Comparison of ENCODE assay signal across 11 cellular contexts in genomic region chr12:27974735-27975221, GRCh38. TPM values are rescaled to one million over a fixed set of nuclear protein-coding genes. Genes with fewer than 3 reads are reported as not detected.
DNase-seq lines count a peak whose midpoint lies in the region; ATAC-seq, FAIRE-seq and TF ChIP-seq lines count a peak whose summit lies in the region.
"Had no signal": no experiment of that assay in that cellular context is flagged by ENCODE, and none has a peak within 500 bp of the region (broad histone marks: within the 10 kb centered on the region; RNA-seq: fewer than 3 reads in every experiment).

No MANE protein-coding gene starts in this region.

- no peak overlapping the region for H3K4me3 Mint-ChIP-seq in naive thymus-derived CD4-positive, alpha-beta T cell

- H3K4me1 ChIP-seq in BE2C (no peaks in the 10 kb centered on the region), NT2/D1 (ENCODE audit: insufficient read depth, insufficient read length) (peaks cover 3% of the 10 kb centered on the region), esophagus muscularis mucosa (peaks cover 14 to 33% (median 31%) of the 10 kb centered on the region in 4 donors), pancreas (no peaks in the 10 kb centered on the region)
- H3K4me1 ChIP-seq in naive thymus-derived CD4-positive, alpha-beta T cell (ENCODE audit: control insufficient read depth in 2 of 2, insufficient read depth in 2 of 2, low read length in 2 of 2), result peaks cover 0 to 1% of the 10 kb centered on the region in 2 donors

- H3K4me1 Mint-ChIP-seq in naive thymus-derived CD4-positive, alpha-beta T cell, result peaks cover 6 to 25% (median 12%) of the 10 kb centered on the region in 7 donors

- peaks cover 0 to 4% (median 0%) of the 10 kb centered on the region in 11 donors for H3K9me3 Mint-ChIP-seq in naive thymus-derived CD4-positive, alpha-beta T cell

- H3K36me3 ChIP-seq in BE2C (no peaks in the 10 kb centered on the region), NT2/D1 (ENCODE audit: insufficient read depth, insufficient read length, low read length) (no peaks in the 10 kb centered on the region), esophagus muscularis mucosa (no peaks in the 10 kb centered on the region), pancreas (no peaks in the 10 kb centered on the region)
- no peaks in the 10 kb centered on the region for H3K36me3 ChIP-seq in naive thymus-derived CD4-positive, alpha-beta T cell (ENCODE audit: control insufficient read depth in 2 of 3, insufficient read depth in 3 of 3, low read length in 3 of 3)

- H3K27ac Mint-ChIP-seq in naive thymus-derived CD4-positive, alpha-beta T cell, result no peak overlapping the region

- DNase-seq in BE2C (no peak), NT2/D1 (ENCODE audit: low read depth, low spot score) (no peak), esophagus muscularis mucosa (ENCODE audit: extremely low spot score) (no peak), pancreas (peak in 1 of 6 donors; percentile 56), H4 (ENCODE audit: low spot score) (no peak), D721Med (ENCODE audit: insufficient read length, low spot score) (no peak)
- no peak for DNase-seq in naive thymus-derived CD4-positive, alpha-beta T cell
- DNase-seq: NCI-H2227 treated with DMSO at 0.1 percent for 48 hours had no signal

- FAIRE-seq in pancreas (lab: Jason Lieb, UNC) (no peak), D721Med (lab: Jason Lieb, UNC) (no peak)

- H3K27me3 ChIP-seq in BE2C (peaks cover 83% of the 10 kb centered on the region), NT2/D1 (ENCODE audit: insufficient read depth, insufficient read length) (peaks cover 87% of the 10 kb centered on the region), esophagus muscularis mucosa (peaks cover 0 to 58% (median 15%) of the 10 kb centered on the region in 4 donors), pancreas (peaks cover 0 to 17% (median 6%) of the 10 kb centered on the region in 4 donors)
- H3K27me3 ChIP-seq in naive thymus-derived CD4-positive, alpha-beta T cell (ENCODE audit: control insufficient read depth in 2 of 2, insufficient read depth in 2 of 2, low read length in 2 of 2), result peaks cover 5 to 6% of the 10 kb centered on the region in 2 donors

- no peak for TF ChIP-seq POLR2A in esophagus muscularis mucosa (IDR thresholded peaks at IDR 0.05; ENCODE audit: low read depth)

- peak in 3 of 4 donors; percentile 4 to 5 (median 4) for ATAC-seq in pancreas
- ATAC-seq in GM19351 (IDR thresholded peaks at IDR 0.05; ENCODE audit: unreplicated experiment), result no peak
- ATAC-seq in naive thymus-derived CD4-positive, alpha-beta T cell, result no peak

- H3K9ac ChIP-seq in NT2/D1 (ENCODE audit: insufficient read length, low read depth), result peak overlapping the region; percentile 12

- intact Hi-C loops in esophagus muscularis mucosa (cut with DNase I) (loop anchor here (10.0 kb wide), 1 partner anchor 900 kb away; no protein-coding TSS in a partner anchor), pancreas (cut with DNase I) (no loop called here)
- intact Hi-C loops in naive thymus-derived CD4-positive, alpha-beta T cell (cut with micrococcal nuclease), result no loop called here

- H3K36me3 Mint-ChIP-seq in naive thymus-derived CD4-positive, alpha-beta T cell, result peaks cover 0 to 5% (median 0%) of the 10 kb centered on the region in 5 donors

- POLR2A ChIA-PET in naive thymus-derived CD4-positive, alpha-beta T cell (lab: Charles Lee), result no interaction called here

- no peak for TF ChIP-seq CTCF in BE2C (IDR thresholded peaks at IDR 0.05; ENCODE audit: low read depth, low read length)
- no peak for TF ChIP-seq CTCF in esophagus muscularis mucosa (IDR thresholded peaks at IDR 0.05)
- TF ChIP-seq CTCF in pancreas (IDR thresholded peaks at IDR 0.05), result no peak
- no peak for TF ChIP-seq CTCF in D721Med (IDR thresholded peaks at IDR 0.05; ENCODE audit: insufficient read depth, missing control alignments)

- CTCF ChIA-PET in naive thymus-derived CD4-positive, alpha-beta T cell (lab: Charles Lee), result no interaction called here

- H3K27ac ChIP-seq in esophagus muscularis mucosa (replicated peaks in 1 of 4) (no peak overlapping the region), pancreas (no peak overlapping the region)
- no peak overlapping the region for H3K27ac ChIP-seq in naive thymus-derived CD4-positive, alpha-beta T cell (ENCODE audit: low read depth, low read length)
- H3K27ac ChIP-seq: SK-N-MC had no signal

- no peaks in the 10 kb centered on the region for H3K9me3 ChIP-seq in BE2C
- no peaks in the 10 kb centered on the region for H3K9me3 ChIP-seq in NT2/D1 (ENCODE audit: insufficient read depth, low read length)
- no peaks in the 10 kb centered on the region for H3K9me3 ChIP-seq in esophagus muscularis mucosa
- no peaks in the 10 kb centered on the region for H3K9me3 ChIP-seq in pancreas
- no peaks in the 10 kb centered on the region for H3K9me3 ChIP-seq in naive thymus-derived CD4-positive, alpha-beta T cell (ENCODE audit: control insufficient read depth in 2 of 3, low read length in 3 of 3)

- WGBS in esophagus muscularis mucosa, result 0% methylated on average over 8 of the region's 26 CpGs
- 3 to 4% methylated on average over 26 of the region's 26 CpGs for WGBS in pancreas, 2 donors

- H3K27me3 Mint-ChIP-seq in naive thymus-derived CD4-positive, alpha-beta T cell, result peaks cover 74 to 90% (median 82%) of the 10 kb centered on the region in 5 donors

- peak overlapping the region; percentile 37 for H3K4me3 ChIP-seq in BE2C (ENCODE audit: low read depth, low read length)
- H3K4me3 ChIP-seq in NT2/D1 (ENCODE audit: insufficient read length, low read depth), result peak overlapping the region; percentile 42
- peak overlapping the region; percentile 34 to 53 (median 36) for H3K4me3 ChIP-seq in esophagus muscularis mucosa
- H3K4me3 ChIP-seq in pancreas, result peak overlapping the region in 3 of 4 donors; percentile 10 to 53 (median 32)
- no peak overlapping the region for H3K4me3 ChIP-seq in naive thymus-derived CD4-positive, alpha-beta T cell (ENCODE audit: low read length)

- TF ChIP-seq EP300 in esophagus muscularis mucosa (IDR thresholded peaks at IDR 0.05), result no peak

RNA-seq across cellular contexts. Expression of gene PTHLH, which starts 2.2 kb away (rescaled TPM):
- not detected for polyA plus RNA-seq in BE2C (2012; ENCODE audit: insufficient read depth, insufficient read length, low read depth)
- total RNA-seq in esophagus muscularis mucosa (1 to 10 TPM; 2.5 to 5.5 (median 3.3) TPM), pancreas (under 1 TPM; 0.09 to 0.79 (median 0.27) TPM)
- polyA plus RNA-seq in pancreas, result under 1 TPM; 0.15 to 0.89 TPM
- 1.1 and 2.0 TPM in 2 replicates for total RNA-seq in H4 (2014; rRNA removed; shearing (Covaris generic))
- total RNA-seq in naive thymus-derived CD4-positive, alpha-beta T cell, result not detected
- polyA plus RNA-seq in naive thymus-derived CD4-positive, alpha-beta T cell, result not detected
- total RNA-seq: mesenteric fat pad had no signal

Comparison
In these comparisons a context has a peak if more than half of its experiments do, and no peak if none do; other contexts are left out.
1. ATAC-seq: peak in pancreas (3 of 4); none in GM19351 (single experiment) and naive thymus-derived CD4-positive, alpha-beta T cell (single experiment).